ENCODE assay signal across 11 cellular contexts in the genomic region with DNA sequence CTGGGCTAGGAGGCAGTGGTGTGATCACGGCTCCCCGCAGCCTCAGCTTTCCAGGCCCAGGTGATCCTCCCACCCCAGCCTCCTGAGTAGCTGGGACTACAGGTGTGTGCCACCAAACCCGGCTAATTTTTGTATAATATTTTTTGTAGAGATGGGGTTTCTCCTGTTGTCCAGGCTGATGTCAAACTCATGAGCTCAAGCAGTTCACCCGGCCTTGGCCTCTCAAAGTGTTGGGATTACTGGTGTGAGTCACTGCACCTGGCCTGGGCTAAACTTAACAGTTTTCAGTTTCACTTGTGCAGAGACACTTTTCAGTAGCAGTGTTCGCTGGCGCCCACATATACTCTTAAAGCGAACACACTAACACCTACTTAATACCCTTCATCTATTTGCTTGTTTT.
DNase-seq lines count a peak whose midpoint lies in the region; ATAC-seq lines count a peak whose summit lies in the region.
"Had no signal": no experiment of that assay in that cellular context is flagged by ENCODE, and none has a peak within 500 bp of the region (broad histone marks: within the 10 kb centered on the region; RNA-seq: fewer than 3 reads in every experiment).

No MANE protein-coding gene starts in this region.

- POLR2A ChIA-PET in naive thymus-derived CD4-positive, alpha-beta T cell (lab: Charles Lee): no interaction called here

- no peak overlapping the region for H3K4me3 ChIP-seq in naive thymus-derived CD4-positive, alpha-beta T cell (ENCODE audit: low read length)
- no peak overlapping the region for H3K4me3 ChIP-seq in H7 (ENCODE audit: insufficient read depth, low read depth, low read length)

- H3K27ac ChIP-seq in naive thymus-derived CD4-positive, alpha-beta T cell (ENCODE audit: low read depth, low read length): no peak overlapping the region

- CTCF ChIA-PET in naive thymus-derived CD4-positive, alpha-beta T cell (lab: Charles Lee): no interaction called here

- no peak overlapping the region for H3K27ac Mint-ChIP-seq in naive thymus-derived CD4-positive, alpha-beta T cell
- H3K27ac Mint-ChIP-seq in T-helper 2 cell treated with Interferon-gamma antibody and Interleukin-4, amounts not matched to agents 5 μg/mL and 100 μg/mL, for 36 hours: no peak overlapping the region
- H3K27ac Mint-ChIP-seq: activated T-helper 2 cell treated with anti-CD3 and anti-CD28 coated beads, Interferon-gamma antibody, Interleukin-2, Interleukin-4, amounts not matched to agents 10 μg/mL and 5 μg/mL and 100 μg/mL, durations not matched to agents 14 hours and 24 hours and 36 hours; nephron had no signal

- ATAC-seq in GM18909 (IDR thresholded peaks at IDR 0.05; ENCODE audit: poor library complexity, unreplicated experiment) (peak; percentile 93), HG02571 (IDR thresholded peaks at IDR 0.05; ENCODE audit: unreplicated experiment) (peak; percentile 94)
- ATAC-seq in naive thymus-derived CD4-positive, alpha-beta T cell: peak; percentile 50
- ATAC-seq: PC-3 had no signal

- no peak overlapping the region for H3K4me3 Mint-ChIP-seq in naive thymus-derived CD4-positive, alpha-beta T cell
- no peak overlapping the region for H3K4me3 Mint-ChIP-seq in T-helper 2 cell treated with Interferon-gamma antibody and Interleukin-4, amounts not matched to agents 5 μg/mL and 100 μg/mL, for 36 hours
- H3K4me3 Mint-ChIP-seq: nephron had no signal

- no peaks in the 10 kb centered on the region for H3K4me1 ChIP-seq in naive thymus-derived CD4-positive, alpha-beta T cell (ENCODE audit: control insufficient read depth in 2 of 2, insufficient read depth in 2 of 2, low read length in 2 of 2)

- no peaks in the 10 kb centered on the region for H3K36me3 ChIP-seq in naive thymus-derived CD4-positive, alpha-beta T cell (ENCODE audit: control insufficient read depth in 2 of 3, insufficient read depth in 3 of 3, low read length in 3 of 3)
- no peaks in the 10 kb centered on the region for H3K36me3 ChIP-seq in H7 (replicated peaks; ENCODE audit: control insufficient read depth, insufficient read depth, low read length)

- H3K27me3 Mint-ChIP-seq in naive thymus-derived CD4-positive, alpha-beta T cell: no peaks in the 10 kb centered on the region
- H3K27me3 Mint-ChIP-seq in T-helper 2 cell treated with Interferon-gamma antibody and Interleukin-4, amounts not matched to agents 5 μg/mL and 100 μg/mL, for 36 hours (ENCODE audit: low read depth): no peaks in the 10 kb centered on the region

- DNase-seq in HT-29 (ENCODE audit: low spot score) (peak; percentile 40), medulla oblongata (ENCODE audit: extremely low spot score) (no peak), H7 (no peak)
- DNase-seq in naive thymus-derived CD4-positive, alpha-beta T cell: no peak
- DNase-seq in activated CD4-positive, alpha-beta T cell treated with anti-CD3 and anti-CD28 coated beads, Interleukin-2, amount 50 U/mL, for 4 hours: no peak
- DNase-seq in T-helper 2 cell treated with Interferon-gamma antibody and Interleukin-4, amounts not matched to agents 5 μg/mL and 100 μg/mL, for 36 hours (ENCODE audit: low spot score): no peak
- DNase-seq: PC-3 had no signal

- no peaks in the 10 kb centered on the region for H3K9me3 ChIP-seq in naive thymus-derived CD4-positive, alpha-beta T cell (ENCODE audit: control insufficient read depth in 2 of 3, low read length in 3 of 3)

- no peaks in the 10 kb centered on the region for H3K27me3 ChIP-seq in naive thymus-derived CD4-positive, alpha-beta T cell (ENCODE audit: control insufficient read depth in 2 of 2, insufficient read depth in 2 of 2, low read length in 2 of 2)
- no peaks in the 10 kb centered on the region for H3K27me3 ChIP-seq in H7 (ENCODE audit: control insufficient read depth, insufficient read depth, low read length)

- H3K36me3 Mint-ChIP-seq in naive thymus-derived CD4-positive, alpha-beta T cell: peaks cover 0 to 2% (median 0%) of the 10 kb centered on the region in 5 donors
- H3K36me3 Mint-ChIP-seq in T-helper 2 cell treated with Interferon-gamma antibody and Interleukin-4, amounts not matched to agents 5 μg/mL and 100 μg/mL, for 36 hours (ENCODE audit: low read depth): no peaks in the 10 kb centered on the region

- peaks cover 0 to 6% (median 0%) of the 10 kb centered on the region in 7 donors for H3K4me1 Mint-ChIP-seq in naive thymus-derived CD4-positive, alpha-beta T cell
- peaks cover 1% of the 10 kb centered on the region for H3K4me1 Mint-ChIP-seq in T-helper 2 cell treated with Interferon-gamma antibody and Interleukin-4, amounts not matched to agents 5 μg/mL and 100 μg/mL, for 36 hours (ENCODE audit: low read depth)

- intact Hi-C loops in naive thymus-derived CD4-positive, alpha-beta T cell (cut with micrococcal nuclease): no loop called here

- peaks cover 0 to 10% (median 0%) of the 10 kb centered on the region in 11 donors for H3K9me3 Mint-ChIP-seq in naive thymus-derived CD4-positive, alpha-beta T cell
- peaks cover 9% of the 10 kb centered on the region for H3K9me3 Mint-ChIP-seq in T-helper 2 cell treated with Interferon-gamma antibody and Interleukin-4, amounts not matched to agents 5 μg/mL and 100 μg/mL, for 36 hours
- H3K9me3 Mint-ChIP-seq: nephron had no signal
